Comparison of ENCODE assay signal across 8 cellular contexts in genomic region chr5:103340717-103341397, GRCh38.
DNase-seq lines count a peak whose midpoint lies in the region; ATAC-seq, FAIRE-seq and TF ChIP-seq lines count a peak whose summit lies in the region.

No MANE protein-coding gene starts in this region.

- H3K9me2 ChIP-seq in MM.1S (replicated peaks; ENCODE audit: insufficient read depth, low read length) = no peaks in the 10 kb centered on the region

- no peak for TF ChIP-seq EP300 in HepG2 (IDR thresholded peaks at IDR 0.05; ENCODE audit: low read depth in 2 of 2, low read length in 2 of 2)
- TF ChIP-seq EP300 in HepG2 (CRISPR knock-in tag; IDR thresholded peaks at IDR 0.05; ENCODE audit: borderline replicate concordance) = no peak

- H4K20me1 ChIP-seq in HepG2 (ENCODE audit: insufficient read depth, low read length) (no peaks in the 10 kb centered on the region), MM.1S (ENCODE audit: insufficient read depth, low read length) (no peaks in the 10 kb centered on the region)

- H3K4me2 ChIP-seq in HepG2 (ENCODE audit: low read depth, low read length) (no peak overlapping the region), MM.1S (ENCODE audit: low read depth, low read length) (peak overlapping the region; percentile 61)

- no peaks in the 10 kb centered on the region for H3K79me2 ChIP-seq in HepG2 (ENCODE audit: insufficient read depth, low read length)
- H3K79me2 ChIP-seq in MM.1S (ENCODE audit: low read length) = no peaks in the 10 kb centered on the region

- peaks cover 4% of the 10 kb centered on the region; the same call in 1 of the 2 replicates for H3F3A ChIP-seq in MM.1S (ENCODE audit: insufficient read depth, low read length)

- H3K4me3 ChIP-seq in right lobe of liver = no peak overlapping the region
- H3K4me3 ChIP-seq in HepG2 (replicated peaks in 1 of 3; ENCODE audit: insufficient read depth in 1 of 3, low read depth in 2 of 3, low read length in 3 of 3) = no peak overlapping the region
- H3K4me3 ChIP-seq in MM.1S (ENCODE audit: low read length) = peak overlapping the region; percentile 34; the same call in 1 of the 2 replicates
- no peak overlapping the region for H3K4me3 ChIP-seq in tibial artery

- intact Hi-C loops in right lobe of liver (cut with DNase I) = no loop called here
- intact Hi-C loops in HepG2 (cut with micrococcal nuclease; ENCODE audit: unreplicated experiment) = no loop called here
- intact Hi-C loops in tibial artery (cut with DNase I; ENCODE audit: low total_unique reads) = no loop called here

- no peak for TF ChIP-seq CTCF in right lobe of liver (IDR thresholded peaks at IDR 0.05)
- TF ChIP-seq CTCF in HepG2 (CRISPR knock-in tag; IDR thresholded peaks at IDR 0.05) = no peak
- no peak for TF ChIP-seq CTCF in MM.1S (IDR thresholded peaks at IDR 0.05; ENCODE audit: low read length)
- TF ChIP-seq CTCF in tibial artery (IDR thresholded peaks at IDR 0.05) = no peak

- BruUV-seq in HepG2 (replicated peaks; lab: Mats Ljungman, UMichigan) = no TSS peak

- no peak for TF ChIP-seq POLR2A in right lobe of liver (IDR thresholded peaks at IDR 0.05)
- TF ChIP-seq POLR2A in HepG2 (IDR thresholded peaks at IDR 0.05; ENCODE audit: insufficient read depth in 1 of 2, low read depth in 2 of 2, low read length in 2 of 2) = no peak

- H2AFZ ChIP-seq in HepG2 (ENCODE audit: low read length) (no peak overlapping the region), MM.1S (ENCODE audit: low read length) (peak overlapping the region; percentile 37; the same call in 1 of the 2 replicates)

- no peaks in the 10 kb centered on the region for H3K9me3 ChIP-seq in right lobe of liver
- H3K9me3 ChIP-seq in HepG2 (ENCODE audit: low read length) = no peaks in the 10 kb centered on the region
- no peaks in the 10 kb centered on the region for H3K9me3 ChIP-seq in MM.1S (replicated peaks; ENCODE audit: insufficient read depth, low read length)
- no peaks in the 10 kb centered on the region for H3K9me3 ChIP-seq in tibial artery

- 20% methylated on average over 4 of the region's 5 CpGs for WGBS in right lobe of liver (ENCODE audit: insufficient coverage, low coverage, low lambda C conversion rate, missing lambda C conversion rate)
- WGBS in HepG2 (ENCODE audit: low lambda C conversion rate) = 18% methylated on average over 5 of the region's 5 CpGs

- no peaks in the 10 kb centered on the region for H3K4me1 ChIP-seq in right lobe of liver
- H3K4me1 ChIP-seq in HepG2 (ENCODE audit: insufficient read depth, low read length) = no peaks in the 10 kb centered on the region
- H3K4me1 ChIP-seq in MM.1S (ENCODE audit: low read length) = peaks cover 7% of the 10 kb centered on the region; the same call in 1 of the 2 replicates
- no peaks in the 10 kb centered on the region for H3K4me1 ChIP-seq in tibial artery

- H3K9ac ChIP-seq in HepG2 (ENCODE audit: insufficient read depth, low read depth, low read length) = no peak overlapping the region
- no peak overlapping the region for H3K9ac ChIP-seq in MM.1S (ENCODE audit: low read length)

- no peak for TF ChIP-seq RAD21 in HepG2 (CRISPR knock-in tag; IDR thresholded peaks at IDR 0.05)

- DNase-seq in right lobe of liver (no peak), HepG2 (ENCODE audit: low spot score) (no peak), MM.1S (peak; percentile 64), tibial artery (no peak), NCI-H82 treated with DMSO at 0.1 percent for 48 hours (lab: John Stamatoyannopoulos, UW; ENCODE audit: unreplicated experiment) (no peak), kidney tubule cell (ENCODE audit: low spot score) (no peak)
- no peak for DNase-seq in stimulated activated CD4-positive, alpha-beta T cell treated with anti-CD3 and anti-CD28 coated beads, Interleukin-4, amount 100 ng/mL, for 4 hours

- CTCF ChIA-PET in HepG2 (lab: Yijun Ruan, JAX; ENCODE audit: low intra/inter-chr PET ratio, low total read pairs) = no interaction called here

- H3K27me3 ChIP-seq in right lobe of liver (no peaks in the 10 kb centered on the region), HepG2 (ENCODE audit: control insufficient read depth in 1 of 2, insufficient read depth in 2 of 2, low read length in 2 of 2) (no peaks in the 10 kb centered on the region), MM.1S (replicated peaks; ENCODE audit: insufficient read depth, low read length) (no peaks in the 10 kb centered on the region), tibial artery (no peaks in the 10 kb centered on the region)

- H3K27ac ChIP-seq in right lobe of liver (no peak overlapping the region), HepG2 (ENCODE audit: extremely low read length, insufficient read depth, low read length) (no peak overlapping the region), MM.1S (ENCODE audit: low read length) (peak overlapping the region; percentile 21; the same call in 1 of the 2 replicates), tibial artery (no peak overlapping the region)

- FAIRE-seq in HepG2 (lab: Jason Lieb, UNC) = no peak

- POLR2A ChIA-PET in HepG2 (lab: Yijun Ruan, JAX) = no interaction called here

- H3K36me3 ChIP-seq in right lobe of liver (no peaks in the 10 kb centered on the region), HepG2 (replicated peaks in 1 of 2; ENCODE audit: control insufficient read depth in 1 of 2, insufficient read depth in 2 of 2, low read length in 2 of 2) (no peaks in the 10 kb centered on the region), MM.1S (replicated peaks; ENCODE audit: insufficient read depth, low read length) (no peaks in the 10 kb centered on the region), tibial artery (no peaks in the 10 kb centered on the region)

- in situ Hi-C loops in HepG2 (cut with HindIII; ENCODE audit: extremely low pct_ligation_motif_present, low pct_unique_long_range_greater_than_20kb) = no loop called here

- ATAC-seq in right lobe of liver (peak in 3 of 4 donors; percentile 36 to 42 (median 41)), HepG2 (no peak), HG02763 (IDR thresholded peaks at IDR 0.05; ENCODE audit: unreplicated experiment) (peak; percentile 98)

TF ChIP-seq in HepG2, 621 proteins besides CTCF, POLR2A, EP300 and RAD21:
- no peak for TF ChIP-seq SIN3A (IDR thresholded peaks at IDR 0.05; ENCODE audit: borderline replicate concordance, low read depth, low read length)
